In the genomic region with DNA sequence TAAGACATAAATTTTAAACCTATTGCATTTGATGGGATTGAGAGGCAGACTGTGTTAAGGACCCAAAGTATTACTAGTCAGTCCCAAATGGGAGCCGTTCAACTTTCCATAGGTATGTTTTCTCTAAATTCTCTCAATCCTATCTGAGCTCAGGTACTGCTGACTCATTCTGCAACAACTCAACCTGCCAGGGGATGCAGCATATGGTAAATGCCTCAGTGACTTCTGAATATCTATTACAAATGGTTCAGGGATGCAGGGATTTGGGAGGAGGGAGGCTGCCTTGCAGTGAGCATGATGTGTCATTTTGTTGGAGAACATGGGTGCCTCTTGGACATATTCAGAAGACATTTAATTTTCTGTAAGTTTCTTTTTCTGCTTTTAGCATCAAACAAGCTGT, we compare ENCODE assay signal across 1 cellular context.
TF ChIP-seq lines count a peak whose summit lies in the region.

No MANE protein-coding gene starts in this region.

TF ChIP-seq in K562, 482 proteins besides CTCF, POLR2A, EP300 and RAD21 (continued from another document):
- TF ChIP-seq, protein P1, sequence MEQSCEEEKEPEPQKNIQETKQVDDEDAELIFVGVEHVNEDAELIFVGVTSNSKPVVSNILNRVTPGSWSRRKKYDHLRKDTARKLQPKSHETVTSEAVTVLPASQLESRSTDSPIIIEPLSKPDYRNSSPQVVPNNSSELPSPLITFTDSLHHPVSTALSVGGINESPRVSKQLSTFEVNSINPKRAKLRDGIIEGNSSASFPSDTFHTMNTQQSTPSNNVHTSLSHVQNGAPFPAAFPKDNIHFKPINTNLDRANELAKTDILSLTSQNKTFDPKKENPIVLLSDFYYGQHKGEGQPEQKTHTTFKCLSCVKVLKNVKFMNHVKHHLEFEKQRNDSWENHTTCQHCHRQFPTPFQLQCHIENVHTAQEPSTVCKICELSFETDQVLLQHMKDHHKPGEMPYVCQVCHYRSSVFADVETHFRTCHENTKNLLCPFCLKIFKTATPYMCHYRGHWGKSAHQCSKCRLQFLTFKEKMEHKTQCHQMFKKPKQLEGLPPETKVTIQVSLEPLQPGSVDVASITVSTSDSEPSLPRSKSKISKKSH (CRISPR knock-in tag; IDR thresholded peaks at IDR 0.05), result no peak
